8 cellular contexts compared by ENCODE assay signal in the genomic region with DNA sequence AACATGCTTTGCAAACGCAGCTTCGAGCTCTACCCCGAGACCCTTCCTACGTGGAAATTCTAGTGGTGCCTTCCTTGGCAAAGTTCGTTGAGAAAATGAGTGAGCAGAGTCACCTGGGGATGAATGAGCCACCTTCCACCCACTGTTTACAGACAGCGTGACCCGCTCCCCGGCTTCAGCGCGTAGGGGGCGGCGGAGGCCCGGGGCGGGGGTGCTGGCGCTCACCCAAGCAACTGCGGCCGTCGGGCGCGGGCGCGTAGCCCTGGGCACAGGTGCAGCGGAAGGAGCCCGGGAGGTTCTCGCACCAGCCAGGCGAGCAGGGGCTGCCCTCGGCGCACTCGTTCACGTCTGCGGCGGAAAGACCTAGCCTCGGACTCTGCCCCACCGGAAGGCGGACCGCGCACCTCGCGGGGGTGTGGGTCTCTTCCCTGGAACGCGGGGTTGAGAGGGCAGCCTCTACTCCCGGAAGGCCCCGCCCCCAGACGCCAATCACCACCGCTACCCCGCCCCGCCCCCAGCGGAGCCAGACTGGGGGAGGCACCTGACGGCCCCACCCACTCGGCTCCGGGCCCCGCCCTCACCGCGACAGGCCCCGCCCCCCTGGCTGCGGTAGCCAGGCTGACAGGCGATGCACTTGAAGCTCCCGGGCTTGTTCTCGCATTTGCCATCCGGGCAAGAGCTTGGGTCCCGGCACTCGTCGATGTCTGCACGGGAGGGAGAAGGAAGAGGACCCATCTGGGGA. TPM values are rescaled to one million over a fixed set of nuclear protein-coding genes. Genes with fewer than 3 reads are reported as not detected.
A peak's percentile ranks its signal among the peaks of the same experiment; 100 is the strongest.
DNase-seq lines count a peak whose midpoint lies in the region; ATAC-seq and TF ChIP-seq lines count a peak whose summit lies in the region.

No MANE protein-coding gene starts in this region.

- H3K27me3 Mint-ChIP-seq in IgD-negative memory B cell, result no peaks in the 10 kb centered on the region

- H3K9me3 ChIP-seq in RWPE2 (ENCODE audit: severe bottlenecking), result no peaks in the 10 kb centered on the region
- no peaks in the 10 kb centered on the region for H3K9me3 ChIP-seq in iPS-15b (ENCODE audit: control insufficient read depth, insufficient read depth, low read length)

- peaks cover 7% of the 10 kb centered on the region for H3K4me1 ChIP-seq in RWPE2 (ENCODE audit: insufficient read depth, poor library complexity, severe bottlenecking)
- H3K4me1 ChIP-seq in iPS-15b (ENCODE audit: control insufficient read depth, insufficient read depth, low read length), result peaks cover under 1% of the 10 kb centered on the region

- peak overlapping the region; percentile 91 to 96 (median 96) for H3K27ac Mint-ChIP-seq in IgD-negative memory B cell

- H3K9me3 Mint-ChIP-seq in IgD-negative memory B cell, result no peaks in the 10 kb centered on the region

- H3K9ac ChIP-seq in iPS-15b (ENCODE audit: low read depth, low read length), result no peak overlapping the region

- no peak overlapping the region for H3K27ac ChIP-seq in RWPE2 (ENCODE audit: poor library complexity, severe bottlenecking)

- no peak for TF ChIP-seq CTCF in RWPE2 (IDR thresholded peaks at IDR 0.05; ENCODE audit: poor library complexity, severe bottlenecking)

- no peaks in the 10 kb centered on the region for H3K36me3 Mint-ChIP-seq in IgD-negative memory B cell

- H3K4me3 ChIP-seq in RWPE2 (ENCODE audit: severe bottlenecking) (peak overlapping the region; percentile 5), iPS-15b (ENCODE audit: low read depth, low read length) (peak overlapping the region; percentile 64)

- H3K36me3 ChIP-seq in RWPE2 (ENCODE audit: low read depth) (peaks cover 4% of the 10 kb centered on the region; the same call in 1 of the 2 replicates), iPS-15b (ENCODE audit: control insufficient read depth, insufficient read depth, low read length) (no peaks in the 10 kb centered on the region)

- ATAC-seq in GM21390 (IDR thresholded peaks at IDR 0.05; ENCODE audit: unreplicated experiment) (peak; percentile 60), RWPE2 (ENCODE audit: low read depth) (peak; percentile 69)

- peaks cover 19 to 30% (median 29%) of the 10 kb centered on the region in 3 donors for H3K4me1 Mint-ChIP-seq in IgD-negative memory B cell

- H3K27me3 ChIP-seq in RWPE2 (ENCODE audit: insufficient read depth, poor library complexity, severe bottlenecking) (no peaks in the 10 kb centered on the region), iPS-15b (ENCODE audit: control insufficient read depth, insufficient read depth, low read length) (peaks cover 69% of the 10 kb centered on the region)

- peak overlapping the region; percentile 54 to 88 (median 77) for H3K4me3 Mint-ChIP-seq in IgD-negative memory B cell

- DNase-seq in COR-L47 (lab: John Stamatoyannopoulos, UW) (peak; percentile 82), RWPE2 (ENCODE audit: low spot score) (no peak), AG20443 (ENCODE audit: low spot score) (no peak)
- DNase-seq in activated gamma-delta T cell treated with anti-CD3 and anti-CD28 coated beads, Interleukin-2, amount 50 U/mL, for 16 hours (ENCODE audit: low read depth), result peak; percentile 98
- peak; percentile 98 for DNase-seq in stimulated activated CD4-positive, alpha-beta T cell treated with anti-CD3 and anti-CD28 coated beads, Interleukin-15, amount 100 ng/mL, for 24 hours

RNA-seq across cellular contexts. Expression of gene LTBP3, which starts 11.8 kb away (rescaled TPM):
- 37.4 TPM for polyA plus RNA-seq in IgD-negative memory B cell

RNA-seq across cellular contexts. Expression of gene SCYL1, which starts 21.5 kb away (rescaled TPM):
- 34.0 TPM for polyA plus RNA-seq in IgD-negative memory B cell

RNA-seq across cellular contexts. Expression of gene ZNRD2, which starts 23.9 kb away (rescaled TPM):
- 86.4 TPM for polyA plus RNA-seq in IgD-negative memory B cell

RNA-seq across cellular contexts. Expression of gene FAM89B, which starts 25.9 kb away (rescaled TPM):
- polyA plus RNA-seq in IgD-negative memory B cell, result 49.0 TPM

RNA-seq across cellular contexts. Expression of gene EHBP1L1, which starts 29.5 kb away (rescaled TPM):
- polyA plus RNA-seq in IgD-negative memory B cell, result 16.1 TPM

Comparison
In these comparisons a context has a peak if more than half of its experiments do, and no peak if none do; other contexts are left out.
1. DNase-seq: peak in COR-L47 (single experiment), activated gamma-delta T cell treated with anti-CD3 and anti-CD28 coated beads, Interleukin-2, amount 50 U/mL, for 16 hours (single experiment) and stimulated activated CD4-positive, alpha-beta T cell treated with anti-CD3 and anti-CD28 coated beads, Interleukin-15, amount 100 ng/mL, for 24 hours (single experiment); none in RWPE2 (single experiment) and AG20443 (single experiment).